ENCODE assay signal across 9 cellular contexts in the genomic region with DNA sequence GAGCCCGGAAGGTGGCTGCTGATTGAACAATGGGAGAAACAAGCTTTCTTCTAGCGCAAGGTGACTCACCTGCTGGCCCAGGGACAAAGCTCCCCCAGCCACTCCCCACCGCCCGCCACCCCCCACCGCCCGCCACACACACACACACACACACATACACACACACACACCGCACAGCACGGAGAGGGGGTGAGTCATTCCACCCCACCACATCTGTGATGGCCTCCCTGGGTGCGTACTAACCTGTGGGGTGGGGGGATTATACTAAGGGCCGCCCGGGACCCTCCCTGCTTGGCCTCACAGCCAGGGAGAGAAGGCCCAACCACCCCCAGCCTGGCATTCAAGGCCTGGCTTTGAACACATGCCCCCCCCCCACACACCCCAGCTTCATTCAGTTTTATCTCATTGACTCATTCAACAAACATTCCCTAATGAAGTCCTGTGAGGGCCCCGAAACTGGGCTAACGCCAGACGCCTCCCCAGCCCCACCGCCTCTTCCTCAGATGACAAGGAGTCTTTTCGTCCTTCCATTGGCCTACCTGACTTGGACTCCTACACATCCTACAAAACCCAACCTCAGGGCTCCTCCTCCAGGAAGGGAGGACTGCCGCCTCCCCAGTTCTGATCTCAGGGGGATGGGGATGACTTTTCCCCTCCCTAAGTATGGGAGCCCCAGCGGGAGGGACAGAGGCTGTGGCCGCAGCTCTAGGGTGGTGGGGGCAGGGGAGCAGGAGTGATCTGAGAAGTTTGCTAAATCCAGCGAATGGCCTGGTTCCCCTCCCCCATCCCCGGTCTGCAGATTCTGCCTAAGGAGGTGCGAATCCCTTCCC. TPM values are rescaled to one million over a fixed set of nuclear protein-coding genes. Genes with fewer than 3 reads are reported as not detected.
DNase-seq lines count a peak whose midpoint lies in the region; ATAC-seq, FAIRE-seq and TF ChIP-seq lines count a peak whose summit lies in the region.
"Had no signal": no experiment of that assay in that cellular context is flagged by ENCODE, and none has a peak within 500 bp of the region (broad histone marks: within the 10 kb centered on the region; RNA-seq: fewer than 3 reads in every experiment).

No MANE protein-coding gene starts in this region.

- peak overlapping the region; percentile 81 for H3K4me2 ChIP-seq in A549

- POLR2A ChIA-PET in A549 (lab: Yijun Ruan, JAX), result interaction anchor here (0.9 to 1.8 kb wide), 4 partner anchors 13 to 154 kb away, joined by 3 to 6 read pairs (median 4); no protein-coding TSS in a partner anchor

- ATAC-seq in A549 (peak; percentile 40 to 57), GM21825 (IDR thresholded peaks at IDR 0.05; ENCODE audit: unreplicated experiment) (no peak)

- H3K4me1 ChIP-seq in A549, result peaks cover 53% of the 10 kb centered on the region

- TF ChIP-seq POLR2A in A549 (IDR thresholded peaks at IDR 0.05; ENCODE audit: low read length), result no peak

- H3K4me3 ChIP-seq in A549 (peak overlapping the region; percentile 35), iPS-11a (ENCODE audit: low read depth, low read length) (peak overlapping the region; percentile 8)

- no peak for TF ChIP-seq CTCF in A549 (IDR thresholded peaks at IDR 0.05)

- DNase-seq in A549 (ENCODE audit: low read depth in 1 of 2, low spot score in 1 of 2) (peak; percentile 83), HT1080 (ENCODE audit: low read depth) (peak; percentile 100), NCI-H2196 treated with DMSO at 0.1 percent for 48 hours (lab: John Stamatoyannopoulos, UW; ENCODE audit: unreplicated experiment) (no peak), NCI-H1436 treated with DMSO at 0.1 percent for 48 hours (lab: John Stamatoyannopoulos, UW) (no peak), hypothalamus (lab: John Stamatoyannopoulos, UW) (no peak)
- peak; percentile 54 for DNase-seq in activated CD8-positive, alpha-beta memory T cell treated with anti-CD3 and anti-CD28 coated beads, Interleukin-2, amount 50 U/mL, for 4 hours

- no peaks in the 10 kb centered on the region for H3K9me3 ChIP-seq in A549

- CTCF ChIA-PET in A549 (lab: Yijun Ruan, JAX), result interaction anchor here (0.9 to 1.8 kb wide), 6 partner anchors 15 to 201 kb away, joined by 3 to 6 read pairs (median 4); no protein-coding TSS in a partner anchor

- WGBS in A549 (ENCODE audit: missing lambda C conversion rate), result 1% methylated on average over 8 of the region's 22 CpGs

- FAIRE-seq in A549 (lab: Jason Lieb, UNC), result no peak

- no peak for TF ChIP-seq RAD21 in A549 (conservative IDR thresholded peaks at IDR 0.05 in 1 of 2, IDR thresholded peaks at IDR 0.05 in 1 of 2)

- TF ChIP-seq EP300 in A549 (IDR thresholded peaks at IDR 0.05), result no peak

- H3K27ac ChIP-seq in A549, result peak overlapping the region; percentile 80 to 84

TF ChIP-seq in A549, 52 proteins besides CTCF, POLR2A, EP300 and RAD21:
- no peak for TF ChIP-seq CBX2 (IDR thresholded peaks at IDR 0.05; ENCODE audit: borderline replicate concordance, low read depth)
- peak; percentile 64; the same call in 1 of the 2 replicates for TF ChIP-seq JUNB (IDR thresholded peaks at IDR 0.05)
- peak; percentile 76 for TF ChIP-seq FOSL2 (IDR thresholded peaks at IDR 0.05)
- TF ChIP-seq FOSL2 (CRISPR knock-in tag; IDR thresholded peaks at IDR 0.05), result peak; percentile 52
- TF ChIP-seq NPAS2 (CRISPR knock-in tag; IDR thresholded peaks at IDR 0.05; ENCODE audit: borderline replicate concordance), result no peak
- no peak for TF ChIP-seq BHLHE40 (IDR thresholded peaks at IDR 0.05; ENCODE audit: low read depth, low read length)
- TF ChIP-seq HDAC2 (IDR thresholded peaks at IDR 0.05), result no peak
- peak; percentile 58 for TF ChIP-seq ZFP36 (IDR thresholded peaks at IDR 0.05; ENCODE audit: borderline replicate concordance, partially characterized antibody)
- peak in 1 of 2 experiments; percentile 49; a peak in 1 of 5 replicates for TF ChIP-seq JUN (IDR thresholded peaks at IDR 0.05)
- TF ChIP-seq HES2 (IDR thresholded peaks at IDR 0.05), result no peak

RNA-seq across cellular contexts. Expression of gene ONECUT3, which starts 5.8 kb away (rescaled TPM):
- not detected in 2 replicates for polyA plus RNA-seq in A549 (2011; rRNA removed)
- not detected in 2 replicates for polyA plus RNA-seq in A549 (2012; cell fraction: cytosol; rRNA removed)
- not detected in 2 replicates for polyA plus RNA-seq in A549 (2012; cell fraction: nucleus; rRNA removed)
- 0.01 TPM in 1 of 3 replicates, not detected in the others for polyA plus RNA-seq in A549 (2017; fragmentation: RNase III; extraction: RNeasy Plus Mini Kit Qiagen cat#74134 plus additional on column Dnase treatment)
- not detected in 2 replicates for polyA minus RNA-seq in A549 (2011; rRNA and poly(A)+ RNA removed)
- total RNA-seq in HT1080 (2014; rRNA removed; shearing (Covaris generic)), result not detected in 2 replicates
- polyA plus RNA-seq in HT1080 (2015; cell fraction: cytosol; rRNA removed), result not detected in 2 replicates
- polyA plus RNA-seq in HT1080 (2015; cell fraction: nucleus; rRNA removed), result not detected in 2 replicates
- total RNA-seq: subcutaneous adipose tissue had no signal

Comparison
In these comparisons a context has a peak if more than half of its experiments do, and no peak if none do; other contexts are left out.
1. DNase-seq: peak in A549 (2 of 2), HT1080 (single experiment) and activated CD8-positive, alpha-beta memory T cell treated with anti-CD3 and anti-CD28 coated beads, Interleukin-2, amount 50 U/mL, for 4 hours (single experiment); none in NCI-H2196 treated with DMSO at 0.1 percent for 48 hours (single experiment), NCI-H1436 treated with DMSO at 0.1 percent for 48 hours (single experiment) and hypothalamus (0 of 51).